Comparison of ENCODE assay signal across 13 cellular contexts in genomic region chr15:80953953-80954778, GRCh38.
DNase-seq lines count a peak whose midpoint lies in the region; ATAC-seq lines count a peak whose summit lies in the region.
"Had no signal": no experiment of that assay in that cellular context is flagged by ENCODE, and none has a peak within 500 bp of the region (broad histone marks: within the 10 kb centered on the region; RNA-seq: fewer than 3 reads in every experiment).

No MANE protein-coding gene starts in this region.

- H3K27me3 ChIP-seq in NT2/D1 (ENCODE audit: insufficient read depth, insufficient read length), result no peaks in the 10 kb centered on the region
- H3K27me3 ChIP-seq: adrenal gland had no signal

- no peak overlapping the region for H3K4me3 Mint-ChIP-seq in activated naive CD4-positive, alpha-beta T cell treated with anti-CD3 and anti-CD28 coated beads, Interleukin-2, amount 10 ng/mL, durations not matched to agents 7 days and 5 days
- H3K4me3 Mint-ChIP-seq in stimulated activated effector memory CD8-positive, alpha-beta T cell treated with anti-CD3 and anti-CD28 coated beads, Interleukin-12 subunit alpha, Interleukin-12 subunit beta, amount 100 ng/mL, for 72 hours, result no peak overlapping the region
- H3K4me3 Mint-ChIP-seq: naive thymus-derived CD8-positive, alpha-beta T cell had no signal

- CTCF ChIA-PET in activated naive CD4-positive, alpha-beta T cell treated with anti-CD3 and anti-CD28 coated beads, Interleukin-2, amount 10 ng/mL, durations not matched to agents 7 days and 5 days (lab: Charles Lee), result no interaction called here

- no peaks in the 10 kb centered on the region for H3K9me3 ChIP-seq in NT2/D1 (ENCODE audit: insufficient read depth, low read length)
- H3K9me3 ChIP-seq: adrenal gland had no signal

- H3K36me3 Mint-ChIP-seq in activated naive CD4-positive, alpha-beta T cell treated with anti-CD3 and anti-CD28 coated beads, Interleukin-2, amount 10 ng/mL, durations not matched to agents 7 days and 5 days, result peaks cover 27% of the 10 kb centered on the region
- peaks cover 11% of the 10 kb centered on the region for H3K36me3 Mint-ChIP-seq in stimulated activated effector memory CD8-positive, alpha-beta T cell treated with anti-CD3 and anti-CD28 coated beads, Interleukin-12 subunit alpha, Interleukin-12 subunit beta, amount 100 ng/mL, for 72 hours

- H3K27ac Mint-ChIP-seq in activated naive CD4-positive, alpha-beta T cell treated with anti-CD3 and anti-CD28 coated beads, Interleukin-2, amount 10 ng/mL, durations not matched to agents 7 days and 5 days, result peak overlapping the region; percentile 29
- H3K27ac Mint-ChIP-seq in stimulated activated effector memory CD8-positive, alpha-beta T cell treated with anti-CD3 and anti-CD28 coated beads, Interleukin-12 subunit alpha, Interleukin-12 subunit beta, amount 100 ng/mL, for 72 hours, result peak overlapping the region; percentile 46

- peaks cover 43% of the 10 kb centered on the region for H3K36me3 ChIP-seq in NT2/D1 (ENCODE audit: insufficient read depth, insufficient read length, low read length)

- H3K4me3 ChIP-seq in NT2/D1 (ENCODE audit: insufficient read length, low read depth), result no peak overlapping the region
- H3K4me3 ChIP-seq: adrenal gland had no signal

- no peaks in the 10 kb centered on the region for H3K27me3 Mint-ChIP-seq in activated naive CD4-positive, alpha-beta T cell treated with anti-CD3 and anti-CD28 coated beads, Interleukin-2, amount 10 ng/mL, durations not matched to agents 7 days and 5 days
- H3K27me3 Mint-ChIP-seq: naive thymus-derived CD8-positive, alpha-beta T cell had no signal

- H3K4me1 ChIP-seq in NT2/D1 (ENCODE audit: insufficient read depth, insufficient read length), result peaks cover 9% of the 10 kb centered on the region
- H3K4me1 ChIP-seq: adrenal gland had no signal

- H3K9ac ChIP-seq in NT2/D1 (ENCODE audit: insufficient read length, low read depth), result peak overlapping the region; percentile 11

- H3K4me1 Mint-ChIP-seq in activated naive CD4-positive, alpha-beta T cell treated with anti-CD3 and anti-CD28 coated beads, Interleukin-2, amount 10 ng/mL, durations not matched to agents 7 days and 5 days, result peaks cover 6% of the 10 kb centered on the region
- peaks cover 37% of the 10 kb centered on the region for H3K4me1 Mint-ChIP-seq in stimulated activated effector memory CD8-positive, alpha-beta T cell treated with anti-CD3 and anti-CD28 coated beads, Interleukin-12 subunit alpha, Interleukin-12 subunit beta, amount 100 ng/mL, for 72 hours

- no peak for ATAC-seq in stimulated activated effector memory CD8-positive, alpha-beta T cell treated with anti-CD3 and anti-CD28 coated beads, Interleukin-12 subunit alpha, Interleukin-12 subunit beta, amount 100 ng/mL, for 72 hours
- no peak for ATAC-seq in HG02973 (IDR thresholded peaks at IDR 0.05; ENCODE audit: unreplicated experiment)
- ATAC-seq: left lobe of liver; naive thymus-derived CD8-positive, alpha-beta T cell had no signal

- DNase-seq in activated naive CD4-positive, alpha-beta T cell treated with anti-CD3 and anti-CD28 coated beads, Interleukin-2, amount 10 ng/mL, durations not matched to agents 7 days and 5 days, result no peak
- DNase-seq in activated naive CD4-positive, alpha-beta T cell (lab: John Stamatoyannopoulos, UW), result no peak
- DNase-seq in NT2/D1 (ENCODE audit: low read depth, low spot score) (peak; percentile 63), iPS-NIHi11 (ENCODE audit: low spot score) (peak; percentile 46), NCI-H748 treated with DMSO at 0.1 percent for 48 hours (lab: John Stamatoyannopoulos, UW) (no peak), NCI-H446 treated with DMSO at 0.1 percent for 48 hours (lab: John Stamatoyannopoulos, UW) (no peak)
- DNase-seq in stimulated activated effector memory CD8-positive, alpha-beta T cell treated with anti-CD3 and anti-CD28 coated beads, Interleukin-12 subunit alpha, Interleukin-12 subunit beta, amount 100 ng/mL, for 72 hours (ENCODE audit: low spot score in 2 of 2), result no peak
- DNase-seq: activated CD4-positive, alpha-beta T cell treated with anti-CD3 and anti-CD28 coated beads, Interleukin-2, amount 50 U/mL, for 4 hours; naive thymus-derived CD8-positive, alpha-beta T cell; NCI-H2107 had no signal

- H3K9me3 Mint-ChIP-seq in activated naive CD4-positive, alpha-beta T cell treated with anti-CD3 and anti-CD28 coated beads, Interleukin-2, amount 10 ng/mL, durations not matched to agents 7 days and 5 days, result no peaks in the 10 kb centered on the region
- no peaks in the 10 kb centered on the region for H3K9me3 Mint-ChIP-seq in stimulated activated effector memory CD8-positive, alpha-beta T cell treated with anti-CD3 and anti-CD28 coated beads, Interleukin-12 subunit alpha, Interleukin-12 subunit beta, amount 100 ng/mL, for 72 hours
- H3K9me3 Mint-ChIP-seq: naive thymus-derived CD8-positive, alpha-beta T cell had no signal

Comparison
In these comparisons a context has a peak if more than half of its experiments do, and no peak if none do; other contexts are left out.
1. DNase-seq: peak in NT2/D1 (single experiment) and iPS-NIHi11 (single experiment); none in activated naive CD4-positive, alpha-beta T cell treated with anti-CD3 and anti-CD28 coated beads, Interleukin-2, amount 10 ng/mL, durations not matched to agents 7 days and 5 days (single experiment), activated naive CD4-positive, alpha-beta T cell (0 of 4), stimulated activated effector memory CD8-positive, alpha-beta T cell treated with anti-CD3 and anti-CD28 coated beads, Interleukin-12 subunit alpha, Interleukin-12 subunit beta, amount 100 ng/mL, for 72 hours (0 of 2), NCI-H748 treated with DMSO at 0.1 percent for 48 hours (single experiment) and NCI-H446 treated with DMSO at 0.1 percent for 48 hours (single experiment).